ENCODE assay signal across 19 cellular contexts in the genomic region with DNA sequence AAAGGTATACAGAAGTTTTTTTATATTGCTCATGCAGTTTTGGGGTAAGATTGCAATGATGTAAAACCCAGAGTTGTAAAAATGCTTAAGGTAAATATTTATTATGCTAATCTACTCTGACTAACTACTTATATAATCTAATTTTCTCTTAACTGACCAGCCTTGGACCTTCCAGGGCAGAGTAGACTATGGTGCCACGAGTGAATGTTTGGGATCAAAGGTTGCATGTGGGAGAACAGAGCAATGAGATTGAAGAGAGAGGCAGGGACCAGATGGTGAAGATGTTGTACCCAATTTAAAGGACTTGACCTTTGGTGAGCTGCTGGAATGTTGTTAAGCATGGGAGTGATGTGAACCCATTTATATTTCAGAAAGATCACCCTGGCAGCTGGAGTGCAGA. TPM values are rescaled to one million over a fixed set of nuclear protein-coding genes. Genes with fewer than 3 reads are reported as not detected.
DNase-seq lines count a peak whose midpoint lies in the region; ATAC-seq, FAIRE-seq and TF ChIP-seq lines count a peak whose summit lies in the region.
"Had no signal": no experiment of that assay in that cellular context is flagged by ENCODE, and none has a peak within 500 bp of the region (broad histone marks: within the 10 kb centered on the region; RNA-seq: fewer than 3 reads in every experiment).

No MANE protein-coding gene starts in this region.

- H2AFZ ChIP-seq in PC-3 (ENCODE audit: low read length) (no peak overlapping the region), hepatocyte (no peak overlapping the region), HepG2 (ENCODE audit: low read length) (no peak overlapping the region)

- H3K9me2 ChIP-seq in PC-3 (replicated peaks; ENCODE audit: low read length): no peaks in the 10 kb centered on the region
- H3K9me2 ChIP-seq in hepatocyte (replicated peaks; ENCODE audit: insufficient read depth): no peaks in the 10 kb centered on the region

- H3K4me3 Mint-ChIP-seq in stimulated activated memory B cell treated with anti-CD40 and anti-IgM and Interleukin-4, amounts not matched to agents 10 μg/mL and 1 μg/mL and 100 μg/mL, for 72 hours: no peak overlapping the region
- H3K4me3 Mint-ChIP-seq: HFFc6 had no signal

- no peak overlapping the region for H3K4me3 ChIP-seq in PC-3 (ENCODE audit: low read length)
- H3K4me3 ChIP-seq in hepatocyte: no peak overlapping the region
- no peak overlapping the region for H3K4me3 ChIP-seq in HepG2 (replicated peaks in 1 of 3; ENCODE audit: insufficient read depth in 1 of 3, low read depth in 2 of 3, low read length in 3 of 3)
- no peak overlapping the region for H3K4me3 ChIP-seq in mucosa of descending colon
- H3K4me3 ChIP-seq: HAP-1 had no signal

- no peaks in the 10 kb centered on the region for H3K36me3 Mint-ChIP-seq in stimulated activated memory B cell treated with anti-CD40 and anti-IgM and Interleukin-4, amounts not matched to agents 10 μg/mL and 1 μg/mL and 100 μg/mL, for 72 hours
- H3K36me3 Mint-ChIP-seq: CD4-positive, alpha-beta memory T cell had no signal

- in situ Hi-C loops in HepG2 (cut with HindIII; ENCODE audit: extremely low pct_ligation_motif_present, low pct_unique_long_range_greater_than_20kb): no loop called here

- TF ChIP-seq POLR2A in HepG2 (IDR thresholded peaks at IDR 0.05; ENCODE audit: insufficient read depth in 1 of 2, low read depth in 2 of 2, low read length in 2 of 2): no peak

- H4K20me1 ChIP-seq in PC-3 (ENCODE audit: low read length) (no peaks in the 10 kb centered on the region), hepatocyte (ENCODE audit: insufficient read depth, poor library complexity, severe bottlenecking) (no peaks in the 10 kb centered on the region), HepG2 (ENCODE audit: insufficient read depth, low read length) (no peaks in the 10 kb centered on the region)

- no peak for TF ChIP-seq CTCF in PC-3 (conservative IDR thresholded peaks at IDR 0.05; ENCODE audit: low read depth, low read length)
- TF ChIP-seq CTCF in hepatocyte (IDR thresholded peaks at IDR 0.05; ENCODE audit: poor library complexity): no peak
- TF ChIP-seq CTCF in HepG2 (CRISPR knock-in tag; IDR thresholded peaks at IDR 0.05): no peak
- no peak for TF ChIP-seq CTCF in mucosa of descending colon (IDR thresholded peaks at IDR 0.05)

- DNase-seq in PC-3 (peak; percentile 3), hepatocyte (ENCODE audit: low spot score) (peak; percentile 40), HepG2 (ENCODE audit: low spot score) (peak; percentile 58), mucosa of descending colon (no peak)
- no peak for DNase-seq in activated CD4-positive, alpha-beta T cell treated with anti-CD3 and anti-CD28 coated beads, Interleukin-2, amount 50 U/mL, for 1 hour
- DNase-seq in stimulated activated CD4-positive, alpha-beta T cell treated with anti-CD3 and anti-CD28 coated beads, Interleukin-4, amount 100 ng/mL, for 1 hour: no peak
- DNase-seq in stimulated activated naive CD8-positive, alpha-beta T cell treated with anti-CD3 and anti-CD28 coated beads, Interleukin-15, Interleukin-2, amounts not matched to agents 100 U/mL and 50 U/mL, for 24 hours: no peak
- DNase-seq: C1 segment of cervical spinal cord; Caco-2; CD4-positive, alpha-beta memory T cell; DMS153; DND-41; GOT3; HFFc6 had no signal

- POLR2A ChIA-PET in PC-3 (lab: Charles Lee; ENCODE audit: unreplicated experiment): no interaction called here
- POLR2A ChIA-PET in HepG2 (lab: Yijun Ruan, JAX): interaction anchor here (1.1 kb wide), 1 partner anchor 34 kb away, joined by 3 read pairs; a partner anchor contains a TSS

- H3K27me3 Mint-ChIP-seq in stimulated activated memory B cell treated with anti-CD40 and anti-IgM and Interleukin-4, amounts not matched to agents 10 μg/mL and 1 μg/mL and 100 μg/mL, for 72 hours: peaks cover 7% of the 10 kb centered on the region

- no TSS peak for BruUV-seq in PC-3 (replicated peaks; lab: Mats Ljungman, UMichigan)
- no TSS peak for BruUV-seq in HepG2 (replicated peaks; lab: Mats Ljungman, UMichigan)

- H3K9ac ChIP-seq in PC-3 (ENCODE audit: low read length) (no peak overlapping the region), HepG2 (ENCODE audit: insufficient read depth, low read depth, low read length) (no peak overlapping the region)

- WGBS in hepatocyte (ENCODE audit: low lambda C conversion rate, missing lambda C conversion rate): 42% methylated on average over 1 of the region's 1 CpG
- WGBS in HepG2 (ENCODE audit: low lambda C conversion rate): 0% methylated on average over 1 of the region's 1 CpG

- H3K79me2 ChIP-seq in PC-3 (ENCODE audit: low read length): no peaks in the 10 kb centered on the region
- no peaks in the 10 kb centered on the region for H3K79me2 ChIP-seq in hepatocyte
- H3K79me2 ChIP-seq in HepG2 (ENCODE audit: insufficient read depth, low read length): no peaks in the 10 kb centered on the region

- no peak overlapping the region for H3K27ac Mint-ChIP-seq in stimulated activated memory B cell treated with anti-CD40 and anti-IgM and Interleukin-4, amounts not matched to agents 10 μg/mL and 1 μg/mL and 100 μg/mL, for 72 hours
- H3K27ac Mint-ChIP-seq: HFFc6 had no signal

- CTCF ChIA-PET in PC-3 (lab: Charles Lee): no interaction called here
- CTCF ChIA-PET in HepG2 (lab: Yijun Ruan, JAX; ENCODE audit: low intra/inter-chr PET ratio, low total read pairs): no interaction called here

- 0 out of 2 replicates have a peak, but pooled peaks cover 5% of the 10 kb centered on the region for H3K4me1 ChIP-seq in PC-3 (ENCODE audit: insufficient read depth, low read length)
- H3K4me1 ChIP-seq in hepatocyte (ENCODE audit: insufficient read depth): no peaks in the 10 kb centered on the region
- H3K4me1 ChIP-seq in HepG2 (ENCODE audit: insufficient read depth, low read length): peaks cover 44% of the 10 kb centered on the region
- peaks cover 21% of the 10 kb centered on the region for H3K4me1 ChIP-seq in mucosa of descending colon (ENCODE audit: low read depth)

- no peak for TF ChIP-seq RAD21 in HepG2 (CRISPR knock-in tag; IDR thresholded peaks at IDR 0.05)

- H3K4me2 ChIP-seq in PC-3 (ENCODE audit: low read length) (no peak overlapping the region), hepatocyte (no peak overlapping the region), HepG2 (ENCODE audit: low read depth, low read length) (peak overlapping the region; percentile 21; the same call in 1 of the 2 replicates)

- H3K27me3 ChIP-seq in PC-3 (ENCODE audit: low read length) (no peaks in the 10 kb centered on the region), hepatocyte (no peaks in the 10 kb centered on the region), HepG2 (ENCODE audit: control insufficient read depth in 1 of 2, insufficient read depth in 2 of 2, low read length in 2 of 2) (no peaks in the 10 kb centered on the region)

- ATAC-seq in PC-3: peak; percentile 82
- peak; percentile 90 for ATAC-seq in HepG2
- peak; percentile 82 for ATAC-seq in mucosa of descending colon
- ATAC-seq in stimulated activated memory B cell treated with anti-CD40 and anti-IgM and Interleukin-4, amounts not matched to agents 10 μg/mL and 1 μg/mL and 100 μg/mL, for 72 hours: no peak
- no peak for ATAC-seq in stimulated activated naive CD8-positive, alpha-beta T cell treated with anti-CD3 and anti-CD28 coated beads, Interleukin-15, Interleukin-2, amounts not matched to agents 100 U/mL and 50 U/mL, for 24 hours

- intact Hi-C loops in PC-3 (cut with micrococcal nuclease) (loop anchor here (1.0 to 5.0 kb wide), 3 partner anchors 25 to 38 kb away; a partner anchor contains a TSS), HepG2 (cut with micrococcal nuclease; ENCODE audit: unreplicated experiment) (loop anchor here (2.0 kb wide), 1 partner anchor 21 kb away; no protein-coding TSS in a partner anchor), mucosa of descending colon (cut with DNase I, micrococcal nuclease) (no loop called here)

- peak in 1 of 2 experiments; percentile 43; a peak in 1 of 4 replicates for TF ChIP-seq EP300 in HepG2 (IDR thresholded peaks at IDR 0.05; ENCODE audit: low read depth in 2 of 2, low read length in 2 of 2)
- TF ChIP-seq EP300 in HepG2 (CRISPR knock-in tag; IDR thresholded peaks at IDR 0.05; ENCODE audit: borderline replicate concordance): no peak

- peak; percentile 12 for FAIRE-seq in HepG2 (lab: Jason Lieb, UNC)
- FAIRE-seq: G401.6, GM12892, H54 had no signal

- no peaks in the 10 kb centered on the region for H3K9me3 ChIP-seq in PC-3 (ENCODE audit: low read length)
- H3K9me3 ChIP-seq in hepatocyte (ENCODE audit: low read depth): no peaks in the 10 kb centered on the region
- H3K9me3 ChIP-seq in HepG2 (ENCODE audit: low read length): no peaks in the 10 kb centered on the region
- no peaks in the 10 kb centered on the region for H3K9me3 ChIP-seq in mucosa of descending colon
- H3K9me3 ChIP-seq: Caco-2, HAP-1 had no signal

- no peaks in the 10 kb centered on the region for H3F3A ChIP-seq in PC-3 (ENCODE audit: low read length, unreplicated experiment)

- no peaks in the 10 kb centered on the region for H3K36me3 ChIP-seq in PC-3 (ENCODE audit: low read depth, low read length)
- H3K36me3 ChIP-seq in hepatocyte (replicated peaks; ENCODE audit: insufficient read depth, low read depth): no peaks in the 10 kb centered on the region
- H3K36me3 ChIP-seq in HepG2 (replicated peaks in 1 of 2; ENCODE audit: control insufficient read depth in 1 of 2, insufficient read depth in 2 of 2, low read length in 2 of 2): no peaks in the 10 kb centered on the region
- no peaks in the 10 kb centered on the region for H3K36me3 ChIP-seq in mucosa of descending colon (ENCODE audit: low read depth)
- H3K36me3 ChIP-seq: HAP-1 had no signal

- H3K9me3 Mint-ChIP-seq in stimulated activated memory B cell treated with anti-CD40 and anti-IgM and Interleukin-4, amounts not matched to agents 10 μg/mL and 1 μg/mL and 100 μg/mL, for 72 hours: peaks cover 5% of the 10 kb centered on the region
- H3K9me3 Mint-ChIP-seq: CD4-positive, alpha-beta memory T cell; HFFc6 had no signal

- peaks cover 9% of the 10 kb centered on the region for H3K4me1 Mint-ChIP-seq in stimulated activated memory B cell treated with anti-CD40 and anti-IgM and Interleukin-4, amounts not matched to agents 10 μg/mL and 1 μg/mL and 100 μg/mL, for 72 hours

- H3K27ac ChIP-seq in PC-3 (ENCODE audit: low read length): no peak overlapping the region
- no peak overlapping the region for H3K27ac ChIP-seq in hepatocyte
- H3K27ac ChIP-seq in HepG2 (ENCODE audit: extremely low read length, insufficient read depth, low read length): peak overlapping the region; percentile 3

RNA-seq across cellular contexts. Expression of a gene that starts 34.8 kb away (rescaled TPM):
- total RNA-seq in PC-3 (2014; rRNA removed): 21.5 and 22.7 TPM in 2 replicates
- total RNA-seq in hepatocyte: 86.3 and 104 TPM in 2 replicates
- polyA plus RNA-seq in hepatocyte: 15.4 and 25.8 TPM in 2 replicates
- 69.5 and 126 TPM in 2 replicates for total RNA-seq in HepG2 (2016; rRNA removed; fragmentation: Illumina TruSeq; extraction: Trizol)
- 47.1 and 75.8 TPM in 2 replicates for total RNA-seq in HepG2 (2016; cell fraction: cytosol; rRNA removed; fragmentation: Illumina TruSeq; extraction: Trizol; ENCODE audit: low read depth)
- total RNA-seq in HepG2 (2016; cell fraction: insoluble cytoplasmic fraction; rRNA removed; fragmentation: Illumina TruSeq; extraction: Trizol): 71.7 and 113 TPM in 2 replicates
- total RNA-seq in HepG2 (2016; cell fraction: membrane; rRNA removed; fragmentation: Illumina TruSeq; extraction: Trizol): 148 and 184 TPM in 2 replicates
- 45.1 and 60.0 TPM in 2 replicates for total RNA-seq in HepG2 (2016; cell fraction: nucleus; rRNA removed; fragmentation: Illumina TruSeq; extraction: Trizol)
- 24.0 and 26.9 TPM in 2 replicates for polyA plus RNA-seq in HepG2 (2011; rRNA removed)
- 7.7 and 15.0 TPM in 2 replicates for polyA plus RNA-seq in HepG2 (2011; cell fraction: cytosol; rRNA removed)
- 11.7 and 19.0 TPM in 2 replicates for polyA plus RNA-seq in HepG2 (2011; cell fraction: nucleus; rRNA removed)
- polyA plus RNA-seq in HepG2 (2012): 50.7 and 60.7 TPM in 2 replicates
- polyA plus RNA-seq in HepG2 (2016; cell fraction: cytosol; fragmentation: Illumina TruSeq; extraction: Trizol; ENCODE audit: low read depth): 97.9 and 118 TPM in 2 replicates
- 46.7 and 55.6 TPM in 2 replicates for polyA plus RNA-seq in HepG2 (2016; cell fraction: insoluble cytoplasmic fraction; fragmentation: Illumina TruSeq; extraction: Trizol; ENCODE audit: low read depth)
- 113 and 140 TPM in 2 replicates for polyA plus RNA-seq in HepG2 (2016; cell fraction: membrane; fragmentation: Illumina TruSeq; extraction: Trizol; ENCODE audit: low read depth)
- 41.3 and 43.8 TPM in 2 replicates for polyA plus RNA-seq in HepG2 (2016; cell fraction: nucleus; fragmentation: Illumina TruSeq; extraction: Trizol; ENCODE audit: insufficient read depth, low read depth)
- 10.6 and 17.9 TPM in 2 replicates for polyA minus RNA-seq in HepG2 (2011; rRNA and poly(A)+ RNA removed; ENCODE audit: low replicate concordance)
- 32.5 and 39.8 TPM in 2 replicates for polyA minus RNA-seq in HepG2 (2011; cell fraction: cytosol; rRNA and poly(A)+ RNA removed)
- polyA minus RNA-seq in HepG2 (2011; cell fraction: nucleus; rRNA and poly(A)+ RNA removed): 60.9 and 70.2 TPM in 2 replicates
- total RNA-seq in mucosa of descending colon: 100 to 1,000 TPM in 2 of 3 donors, 10 to 100 TPM in 1; 80.7 to 147 (median 125) TPM

Comparison
In these comparisons a context has a peak if more than half of its experiments do, and no peak if none do; other contexts are left out.
1. ATAC-seq: peak in PC-3 (single experiment), HepG2 (single experiment) and mucosa of descending colon (single experiment); none in stimulated activated memory B cell treated with anti-CD40 and anti-IgM and Interleukin-4, amounts not matched to agents 10 μg/mL and 1 μg/mL and 100 μg/mL, for 72 hours (single experiment) and stimulated activated naive CD8-positive, alpha-beta T cell treated with anti-CD3 and anti-CD28 coated beads, Interleukin-15, Interleukin-2, amounts not matched to agents 100 U/mL and 50 U/mL, for 24 hours (single experiment).
2. DNase-seq: peak in PC-3 (single experiment), hepatocyte (single experiment) and HepG2 (single experiment); none in mucosa of descending colon (0 of 3), activated CD4-positive, alpha-beta T cell treated with anti-CD3 and anti-CD28 coated beads, Interleukin-2, amount 50 U/mL, for 1 hour (single experiment), stimulated activated CD4-positive, alpha-beta T cell treated with anti-CD3 and anti-CD28 coated beads, Interleukin-4, amount 100 ng/mL, for 1 hour (single experiment) and stimulated activated naive CD8-positive, alpha-beta T cell treated with anti-CD3 and anti-CD28 coated beads, Interleukin-15, Interleukin-2, amounts not matched to agents 100 U/mL and 50 U/mL, for 24 hours (single experiment).
3. intact Hi-C loops: an anchor here in PC-3 (1.0 to 5.0 kb wide) and HepG2 (2.0 kb wide); none called in mucosa of descending colon.